Comparison of ENCODE assay signal across 13 cellular contexts in the genomic region with DNA sequence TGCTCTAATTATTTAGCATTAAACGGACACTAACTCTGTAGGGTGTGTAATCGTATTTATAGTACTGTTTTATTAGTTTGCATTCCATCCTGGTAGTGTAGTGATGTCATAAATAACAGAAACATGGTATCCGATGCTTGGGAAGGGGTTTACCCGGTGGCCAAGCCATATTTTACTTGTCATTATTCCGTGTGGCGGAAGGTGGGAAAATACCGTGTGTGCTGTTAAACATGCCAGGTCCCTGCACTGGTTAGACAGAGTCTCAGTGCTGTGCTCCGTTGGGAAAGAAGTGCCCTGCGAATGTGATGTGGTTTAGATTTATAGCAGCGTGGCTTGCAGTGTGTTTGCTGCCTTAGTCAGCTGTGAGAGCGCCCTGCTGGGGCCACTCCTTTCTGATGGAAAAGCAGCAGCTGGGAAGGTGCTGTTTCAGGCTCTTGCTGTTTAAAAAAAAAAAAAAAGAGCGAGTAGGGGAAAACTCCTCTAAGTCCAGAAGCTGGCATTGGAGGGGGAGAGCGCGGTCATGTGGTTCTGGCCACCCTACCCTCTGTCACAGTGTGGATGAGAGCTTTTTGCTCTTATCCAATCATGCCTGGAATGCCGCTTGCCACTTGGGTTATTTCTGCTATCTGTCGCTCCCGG.
DNase-seq lines count a peak whose midpoint lies in the region; FAIRE-seq and TF ChIP-seq lines count a peak whose summit lies in the region.
"Had no signal": no experiment of that assay in that cellular context is flagged by ENCODE, and none has a peak within 500 bp of the region (broad histone marks: within the 10 kb centered on the region; RNA-seq: fewer than 3 reads in every experiment).

No MANE protein-coding gene starts in this region.

- peaks cover 10% of the 10 kb centered on the region for H3K36me3 Mint-ChIP-seq in astrocyte (ENCODE audit: low read depth, unreplicated experiment)
- H3K36me3 Mint-ChIP-seq: activated naive CD4-positive, alpha-beta T cell treated with anti-CD3 and anti-CD28 coated beads, Interleukin-2, amount 50 U/mL, for 72 hours had no signal

- no peak overlapping the region for H2AFZ ChIP-seq in astrocyte (ENCODE audit: low read depth, low read length)

- H3K27me3 ChIP-seq in HUES64 (ENCODE audit: insufficient read depth, low read length) (no peaks in the 10 kb centered on the region), astrocyte (ENCODE audit: insufficient read depth, low read length) (no peaks in the 10 kb centered on the region), sigmoid colon (no peaks in the 10 kb centered on the region)
- H3K27me3 ChIP-seq: dorsolateral prefrontal cortex had no signal

- TF ChIP-seq POLR2A in sigmoid colon (IDR thresholded peaks at IDR 0.05) = no peak

- H3K9ac ChIP-seq in HUES64 (ENCODE audit: low read depth, low read length) = no peak overlapping the region
- H3K9ac ChIP-seq in astrocyte (ENCODE audit: low read length) = no peak overlapping the region

- no peak overlapping the region for H3K4me3 Mint-ChIP-seq in astrocyte (ENCODE audit: unreplicated experiment)
- H3K4me3 Mint-ChIP-seq: activated CD8-positive, alpha-beta T cell treated with anti-CD3 and anti-CD28 coated beads, Interleukin-2, amount 10 ng/mL, durations not matched to agents 7 days and 5 days; CD8-positive, alpha-beta memory T cell had no signal

- TF ChIP-seq CTCF in astrocyte (IDR thresholded peaks at IDR 0.05; ENCODE audit: insufficient read depth, low read depth, low read length) (no peak), sigmoid colon (IDR thresholded peaks at IDR 0.05) (no peak)

- H3K36me3 ChIP-seq in HUES64 (ENCODE audit: insufficient read depth, low read length) = no peaks in the 10 kb centered on the region
- peaks cover 13% of the 10 kb centered on the region for H3K36me3 ChIP-seq in astrocyte (ENCODE audit: insufficient read depth, low read length)
- no peaks in the 10 kb centered on the region for H3K36me3 ChIP-seq in sigmoid colon

- no peak overlapping the region for H3K4me2 ChIP-seq in astrocyte (ENCODE audit: low read length)

- no peaks in the 10 kb centered on the region for H3K27me3 Mint-ChIP-seq in astrocyte (ENCODE audit: low read depth, unreplicated experiment)
- H3K27me3 Mint-ChIP-seq: CD8-positive, alpha-beta memory T cell had no signal

- TF ChIP-seq EP300 in sigmoid colon (IDR thresholded peaks at IDR 0.05) = peak in 1 of 4 donors; percentile 13

- DNase-seq in astrocyte (ENCODE audit: low read depth) = no peak
- peak; percentile 69 for DNase-seq in iPS-NIHi7 (ENCODE audit: extremely low spot score)
- peak; percentile 73 for DNase-seq in sigmoid colon
- DNase-seq in glomerular visceral epithelial cell (ENCODE audit: extremely low spot score) = no peak
- no peak for DNase-seq in NCI-H82 (lab: John Stamatoyannopoulos, UW)
- no peak for DNase-seq in urothelium cell line (ENCODE audit: low spot score)
- no peak for DNase-seq in NCI-H526 treated with DMSO at 0.1 percent for 48 hours (lab: John Stamatoyannopoulos, UW)
- DNase-seq: activated CD8-positive, alpha-beta T cell treated with anti-CD3 and anti-CD28 coated beads, Interleukin-2, amount 10 ng/mL, durations not matched to agents 7 days and 5 days; CD8-positive, alpha-beta memory T cell; hypothalamus had no signal

- H3K9me3 ChIP-seq in HUES64 (ENCODE audit: insufficient read depth, low read depth, low read length) (no peaks in the 10 kb centered on the region), astrocyte (ENCODE audit: insufficient read depth, low read depth, low read length) (no peaks in the 10 kb centered on the region), sigmoid colon (no peaks in the 10 kb centered on the region)

- H3K4me1 ChIP-seq in HUES64 (ENCODE audit: insufficient read depth, low read length) = peaks cover 47% of the 10 kb centered on the region
- no peaks in the 10 kb centered on the region for H3K4me1 ChIP-seq in astrocyte (ENCODE audit: insufficient read depth, low read length)
- peaks cover 0 to 64% (median 30%) of the 10 kb centered on the region in 4 donors for H3K4me1 ChIP-seq in sigmoid colon

- peaks cover 44% of the 10 kb centered on the region for H3K4me1 Mint-ChIP-seq in astrocyte (ENCODE audit: low read depth, unreplicated experiment)
- H3K4me1 Mint-ChIP-seq: CD8-positive, alpha-beta memory T cell had no signal

- H3K9me3 Mint-ChIP-seq in astrocyte (ENCODE audit: unreplicated experiment) = no peaks in the 10 kb centered on the region
- H3K9me3 Mint-ChIP-seq: activated naive CD4-positive, alpha-beta T cell treated with anti-CD3 and anti-CD28 coated beads, Interleukin-2, amount 50 U/mL, for 72 hours had no signal

- FAIRE-seq in astrocyte (lab: Jason Lieb, UNC) (no peak), urothelium cell line (lab: Jason Lieb, UNC) (no peak)

- H3K4me3 ChIP-seq in HUES64 (ENCODE audit: low read length) (peak overlapping the region; percentile 29), astrocyte (ENCODE audit: insufficient read depth, low read depth, low read length) (no peak overlapping the region), sigmoid colon (peak overlapping the region in 3 of 4 donors; percentile 12 to 24 (median 17))
- H3K4me3 ChIP-seq: dorsolateral prefrontal cortex had no signal

- peak overlapping the region; percentile 72 for H3K27ac Mint-ChIP-seq in astrocyte (ENCODE audit: unreplicated experiment)
- H3K27ac Mint-ChIP-seq: activated CD8-positive, alpha-beta T cell treated with anti-CD3 and anti-CD28 coated beads, Interleukin-2, amount 10 ng/mL, durations not matched to agents 7 days and 5 days; activated naive CD4-positive, alpha-beta T cell treated with anti-CD3 and anti-CD28 coated beads, Interleukin-2, amount 50 U/mL, for 72 hours had no signal

- peak overlapping the region; percentile 29; the same call in 1 of the 2 replicates for H3K27ac ChIP-seq in HUES64 (ENCODE audit: low read depth, low read length)
- H3K27ac ChIP-seq in astrocyte (ENCODE audit: low read depth, low read length) = no peak overlapping the region
- H3K27ac ChIP-seq in sigmoid colon = peak overlapping the region in 3 of 4 donors; percentile 70 to 81 (median 77)

- peaks cover 34% of the 10 kb centered on the region for H3K79me2 ChIP-seq in astrocyte (ENCODE audit: insufficient read depth, low read length)

- WGBS in HUES64 = 42% methylated on average over 16 of the region's 17 CpGs
- 80 to 85% methylated on average over 17 of the region's 17 CpGs for WGBS in sigmoid colon, 2 donors

- peaks cover 41% of the 10 kb centered on the region for H4K20me1 ChIP-seq in astrocyte (ENCODE audit: insufficient read depth, low read length)

- intact Hi-C loops in sigmoid colon (cut with DNase I) = loop anchor here (5.0 to 10.0 kb wide), 2 partner anchors 58 to 210 kb away; a partner anchor contains a TSS

Comparison
In these comparisons a context has a peak if more than half of its experiments do, and no peak if none do; other contexts are left out.
1. DNase-seq: peak in iPS-NIHi7 (single experiment) and sigmoid colon (single experiment); none in astrocyte (single experiment), glomerular visceral epithelial cell (single experiment), NCI-H82 (single experiment), urothelium cell line (single experiment) and NCI-H526 treated with DMSO at 0.1 percent for 48 hours (single experiment).